In genomic region chr7:118240320-118240719, GRCh38 we compare ENCODE assay signal across 3 cellular contexts. TPM values are rescaled to one million over a fixed set of nuclear protein-coding genes. Genes with fewer than 3 reads are reported as not detected.
"Had no signal": no experiment of that assay in that cellular context is flagged by ENCODE, and none has a peak within 500 bp of the region (broad histone marks: within the 10 kb centered on the region; RNA-seq: fewer than 3 reads in every experiment).

No MANE protein-coding gene starts in this region.

RNA-seq across cellular contexts. Expression of gene ANKRD7, which starts 15.8 kb away (rescaled TPM):
- total RNA-seq: HepG2, HT-29 had no signal
- polyA plus RNA-seq: HepG2, IgD-negative memory B cell had no signal
